ENCODE assay signal across 23 cellular contexts in the genomic region with DNA sequence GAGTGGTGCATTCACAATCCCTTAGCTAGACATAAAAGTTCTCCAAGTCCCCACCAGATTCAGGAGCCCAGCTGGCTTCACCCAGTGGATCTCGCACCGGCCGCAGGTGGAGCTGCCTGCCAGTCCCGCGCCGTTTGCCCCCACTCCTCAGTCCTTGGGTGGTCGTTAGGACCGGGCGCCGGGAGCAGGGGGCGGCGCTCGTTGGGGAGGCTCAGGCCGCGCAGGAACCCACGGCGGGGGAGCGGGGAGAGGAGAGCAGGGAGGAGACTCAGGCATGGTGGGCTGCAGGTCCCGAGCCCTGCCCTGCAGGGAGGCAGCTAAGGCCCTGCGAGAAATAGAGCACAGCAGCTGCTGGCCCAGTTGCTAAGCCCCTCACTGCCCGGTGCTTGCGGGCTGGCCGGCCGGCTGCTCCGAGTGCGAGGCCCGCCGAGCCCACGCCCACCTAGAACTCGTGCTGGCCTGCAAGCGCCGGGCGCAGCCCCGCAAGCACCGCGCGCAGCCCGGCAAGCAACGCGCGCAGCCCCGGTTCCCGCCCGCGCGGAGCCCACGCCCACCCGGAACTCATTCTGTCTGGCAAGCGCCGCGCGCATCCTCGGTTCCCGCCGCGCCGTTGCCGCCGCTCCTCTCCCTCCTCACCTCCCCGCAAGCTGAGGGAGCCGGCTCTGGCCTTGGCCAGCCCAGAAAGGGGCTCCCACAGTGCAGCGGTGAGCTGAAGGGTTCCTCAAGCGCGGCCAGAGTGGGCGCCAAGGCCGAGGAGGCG.
"Had no signal": no experiment of that assay in that cellular context is flagged by ENCODE, and none has a peak within 500 bp of the region (broad histone marks: within the 10 kb centered on the region; RNA-seq: fewer than 3 reads in every experiment).

No MANE protein-coding gene starts in this region.

- H3K9me3 ChIP-seq: heart left ventricle, left ventricle myocardium inferior, mucosa of descending colon, pancreas, prostate gland, suprapubic skin, tibial nerve, uterus had no signal

- H3K36me3 Mint-ChIP-seq: immature natural killer cell; naive thymus-derived CD4-positive, alpha-beta T cell; natural killer cell treated with Interleukin-12 subunit alpha and Interleukin-12 subunit beta and Interleukin-15 and Interleukin-18, amount 100 ng/mL, for 72 hours; stimulated activated effector memory CD8-positive, alpha-beta T cell treated with anti-CD3 and anti-CD28 coated beads, Interleukin-12 subunit alpha, Interleukin-12 subunit beta, amount 100 ng/mL, for 72 hours; type B pancreatic cell had no signal

- H3K4me3 Mint-ChIP-seq: immature natural killer cell; naive thymus-derived CD4-positive, alpha-beta T cell; natural killer cell treated with Interleukin-12 subunit alpha and Interleukin-12 subunit beta and Interleukin-15 and Interleukin-18, amount 100 ng/mL, for 72 hours; stimulated activated effector memory CD8-positive, alpha-beta T cell treated with anti-CD3 and anti-CD28 coated beads, Interleukin-12 subunit alpha, Interleukin-12 subunit beta, amount 100 ng/mL, for 72 hours; type B pancreatic cell had no signal

- H3K4me1 Mint-ChIP-seq: immature natural killer cell; stimulated activated effector memory CD8-positive, alpha-beta T cell treated with anti-CD3 and anti-CD28 coated beads, Interleukin-12 subunit alpha, Interleukin-12 subunit beta, amount 100 ng/mL, for 72 hours had no signal

- H3K27ac ChIP-seq: heart left ventricle, pancreas, prostate gland, skin epidermis, suprapubic skin, tibial nerve, uterus had no signal

- H3K27me3 Mint-ChIP-seq: natural killer cell treated with Interleukin-12 subunit alpha and Interleukin-12 subunit beta and Interleukin-15 and Interleukin-18, amount 100 ng/mL, for 72 hours; type B pancreatic cell had no signal

- H3K9me3 Mint-ChIP-seq: natural killer cell treated with Interleukin-12 subunit alpha and Interleukin-12 subunit beta and Interleukin-15 and Interleukin-18, amount 100 ng/mL, for 72 hours had no signal

- H3K27ac Mint-ChIP-seq: immature natural killer cell; naive thymus-derived CD4-positive, alpha-beta T cell; natural killer cell treated with Interleukin-12 subunit alpha and Interleukin-12 subunit beta and Interleukin-15 and Interleukin-18, amount 100 ng/mL, for 72 hours; stimulated activated effector memory CD8-positive, alpha-beta T cell treated with anti-CD3 and anti-CD28 coated beads, Interleukin-12 subunit alpha, Interleukin-12 subunit beta, amount 100 ng/mL, for 72 hours; type B pancreatic cell had no signal

- H3K27me3 ChIP-seq: heart left ventricle, pancreas, suprapubic skin, tibial nerve, uterus had no signal

- H3K36me3 ChIP-seq: heart left ventricle, left ventricle myocardium inferior, pancreas, prostate gland, suprapubic skin, tibial nerve, uterus had no signal

- H3K4me1 ChIP-seq: prostate gland, uterus had no signal

- H3K4me3 ChIP-seq: heart left ventricle, left ventricle myocardium inferior, lung, mucosa of descending colon, pancreas, prostate gland, skin epidermis, suprapubic skin, tibial nerve, uterus had no signal

- ATAC-seq: heart left ventricle; mucosa of descending colon; naive thymus-derived CD4-positive, alpha-beta T cell; pancreas; right cardiac atrium; sciatic nerve; stimulated activated effector memory CD8-positive, alpha-beta T cell treated with anti-CD3 and anti-CD28 coated beads, Interleukin-12 subunit alpha, Interleukin-12 subunit beta, amount 100 ng/mL, for 72 hours had no signal

- DNase-seq: hypothalamus; immature natural killer cell; left ventricle myocardium inferior; midbrain; mucosa of descending colon; naive thymus-derived CD4-positive, alpha-beta T cell; nucleus accumbens; retina; stimulated activated CD4-positive, alpha-beta T cell treated with anti-CD3 and anti-CD28 coated beads, Interleukin-4, amount 100 ng/mL, for 24 hours; stimulated activated naive CD4-positive, alpha-beta T cell treated with Interleukin-2 at 50 U/mL for 16 hours; uterus had no signal
